ENCODE assay signal across 10 cellular contexts in the genomic region with DNA sequence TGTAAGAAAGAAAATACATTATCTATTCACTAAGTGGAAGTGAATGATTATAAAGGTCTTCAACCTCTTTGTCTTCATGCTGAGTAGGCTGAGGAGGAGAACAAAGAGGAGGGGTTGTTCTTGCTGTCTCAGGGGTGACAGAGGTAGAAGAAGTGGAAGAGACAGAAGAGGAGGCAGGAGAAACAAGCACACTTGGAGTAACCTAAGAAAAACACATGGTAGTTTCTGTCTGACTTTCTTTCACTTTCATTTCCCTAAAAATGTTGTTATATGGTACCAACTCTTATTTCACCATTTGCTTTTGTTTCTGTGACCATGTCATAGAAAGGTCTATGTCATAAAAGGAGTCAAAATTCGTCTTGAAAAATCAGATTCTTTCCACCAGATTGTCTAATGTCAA.
DNase-seq lines count a peak whose midpoint lies in the region; ATAC-seq and TF ChIP-seq lines count a peak whose summit lies in the region.
"Had no signal": no experiment of that assay in that cellular context is flagged by ENCODE, and none has a peak within 500 bp of the region (broad histone marks: within the 10 kb centered on the region; RNA-seq: fewer than 3 reads in every experiment).

No MANE protein-coding gene starts in this region.

- no peaks in the 10 kb centered on the region for H3K27me3 Mint-ChIP-seq in Caco-2 (ENCODE audit: insufficient read depth, unreplicated experiment)

- intact Hi-C loops in Caco-2 (cut with micrococcal nuclease; ENCODE audit: unreplicated experiment): no loop called here

- H3K36me3 Mint-ChIP-seq in Caco-2 (ENCODE audit: insufficient read depth, unreplicated experiment): no peaks in the 10 kb centered on the region

- H4K20me1 ChIP-seq in Loucy (ENCODE audit: insufficient read depth, low read length, poor library complexity, severe bottlenecking): no peaks in the 10 kb centered on the region

- 29% methylated on average over 1 of the region's 1 CpG for WGBS in mesenchymal stem cell

- H3K9me3 ChIP-seq in Loucy (ENCODE audit: insufficient read depth, low read depth, low read length): no peaks in the 10 kb centered on the region
- no peaks in the 10 kb centered on the region for H3K9me3 ChIP-seq in mesenchymal stem cell (ENCODE audit: control insufficient read depth, low read length)
- no peaks in the 10 kb centered on the region for H3K9me3 ChIP-seq in Caco-2

- H4K8ac ChIP-seq in mesenchymal stem cell (ENCODE audit: low read length): no peak overlapping the region

- no peak overlapping the region for H3K23ac ChIP-seq in mesenchymal stem cell (ENCODE audit: low read length in 2 of 2)

- H3K4me3 Mint-ChIP-seq in Caco-2 (ENCODE audit: unreplicated experiment): no peak overlapping the region

- no peak overlapping the region for H3K27ac Mint-ChIP-seq in Caco-2 (ENCODE audit: unreplicated experiment)

- no peaks in the 10 kb centered on the region for H3K79me2 ChIP-seq in Loucy (ENCODE audit: insufficient read depth, low read length)

- no peaks in the 10 kb centered on the region for H3K9me3 Mint-ChIP-seq in Caco-2 (ENCODE audit: unreplicated experiment)

- peak overlapping the region; percentile 34 for H3K27ac ChIP-seq in mesenchymal stem cell (ENCODE audit: low read length, poor library complexity, severe bottlenecking)
- H3K27ac ChIP-seq: HL-60 had no signal

- no peak overlapping the region for H2BK12ac ChIP-seq in mesenchymal stem cell (ENCODE audit: low read length in 2 of 2)

- no peak overlapping the region for H2AK5ac ChIP-seq in mesenchymal stem cell (ENCODE audit: low read length, severe bottlenecking)

- H2BK15ac ChIP-seq in mesenchymal stem cell (ENCODE audit: low read depth, poor library complexity, severe bottlenecking): no peak overlapping the region

- no peak overlapping the region for H3K9ac ChIP-seq in Loucy (ENCODE audit: low read depth, low read length, poor library complexity, severe bottlenecking)
- H3K9ac ChIP-seq in mesenchymal stem cell (ENCODE audit: low read length): no peak overlapping the region

- no peak for DNase-seq in mesenchymal stem cell
- DNase-seq in COLO829 (ENCODE audit: low spot score): no peak
- DNase-seq in inferior parietal cortex (ENCODE audit: extremely low spot score): no peak
- DNase-seq in Caco-2: no peak
- DNase-seq in SHP77 treated with DMSO at 0.1 percent for 48 hours (lab: John Stamatoyannopoulos, UW): no peak
- DNase-seq: midbrain had no signal

- H3K4me2 ChIP-seq in Loucy (ENCODE audit: low read depth, low read length, poor library complexity, severe bottlenecking): peak overlapping the region; percentile 44
- peak overlapping the region; percentile 27 for H3K4me2 ChIP-seq in mesenchymal stem cell (ENCODE audit: low read length, poor library complexity, severe bottlenecking)

- no peaks in the 10 kb centered on the region for H3K4me1 Mint-ChIP-seq in Caco-2 (ENCODE audit: low read depth, unreplicated experiment)

- H2BK120ac ChIP-seq in mesenchymal stem cell (ENCODE audit: low read depth, low read length): no peak overlapping the region

- POLR2A ChIA-PET in Caco-2 (lab: Charles Lee): no interaction called here

- no peaks in the 10 kb centered on the region for H3K79me1 ChIP-seq in mesenchymal stem cell (replicated peaks; ENCODE audit: low read length, poor library complexity, severe bottlenecking)

- H3K4ac ChIP-seq in mesenchymal stem cell (ENCODE audit: low read depth in 1 of 2, low read length in 2 of 2): no peak overlapping the region

- TF ChIP-seq CTCF in Loucy (conservative IDR thresholded peaks at IDR 0.05; ENCODE audit: low read length) (no peak), Caco-2 (IDR thresholded peaks at IDR 0.05; ENCODE audit: insufficient read depth in 1 of 2, low read depth in 1 of 2, low read length in 1 of 2, severe bottlenecking in 1 of 2, unreplicated experiment in 1 of 2) (no peak)

- no peaks in the 10 kb centered on the region for H3K27me3 ChIP-seq in Loucy (ENCODE audit: insufficient read depth, low read length, poor library complexity, severe bottlenecking)
- no peaks in the 10 kb centered on the region for H3K27me3 ChIP-seq in mesenchymal stem cell (ENCODE audit: control insufficient read depth in 1 of 2, insufficient read depth in 1 of 2, low read length in 2 of 2)
- no peaks in the 10 kb centered on the region for H3K27me3 ChIP-seq in Caco-2 (replicated peaks; ENCODE audit: control insufficient read depth, insufficient read depth, low read length)

- H4K91ac ChIP-seq in mesenchymal stem cell (ENCODE audit: low read length): no peak overlapping the region

- H2AFZ ChIP-seq in Loucy (ENCODE audit: low read length) (peak overlapping the region; percentile 80), mesenchymal stem cell (ENCODE audit: low read depth, low read length) (no peak overlapping the region)

- peak overlapping the region; percentile 41 for H3K4me3 ChIP-seq in Loucy (ENCODE audit: low read length, poor library complexity, severe bottlenecking)
- no peak overlapping the region for H3K4me3 ChIP-seq in mesenchymal stem cell (ENCODE audit: insufficient read depth in 1 of 2, low read depth in 1 of 2, low read length in 2 of 2)
- no peak overlapping the region for H3K4me3 ChIP-seq in Caco-2 (ENCODE audit: low read depth, low read length)

- CTCF ChIA-PET in Caco-2 (lab: Charles Lee): no interaction called here

- no peak overlapping the region for H3K14ac ChIP-seq in mesenchymal stem cell (ENCODE audit: low read length in 2 of 2)

- no peak overlapping the region for H2BK5ac ChIP-seq in mesenchymal stem cell (ENCODE audit: low read depth, low read length, poor library complexity, severe bottlenecking)

- H3K4me1 ChIP-seq in Loucy (ENCODE audit: insufficient read depth, low read length, poor library complexity, severe bottlenecking): peaks cover 17% of the 10 kb centered on the region
- no peaks in the 10 kb centered on the region for H3K4me1 ChIP-seq in mesenchymal stem cell (ENCODE audit: control insufficient read depth, insufficient read depth, low read depth, low read length)
- H3K4me1 ChIP-seq in Caco-2: no peaks in the 10 kb centered on the region

- ATAC-seq in GM18870 (IDR thresholded peaks at IDR 0.05; ENCODE audit: unreplicated experiment) (peak; percentile 100), HG02642 (IDR thresholded peaks at IDR 0.05; ENCODE audit: poor library complexity, unreplicated experiment) (peak; percentile 99)

- H3K9me2 ChIP-seq in Loucy (replicated peaks; ENCODE audit: low read depth, low read length): no peaks in the 10 kb centered on the region

- no peak overlapping the region for H3K18ac ChIP-seq in mesenchymal stem cell (ENCODE audit: low read depth in 1 of 2, low read length in 2 of 2)

- no TSS peak for BruUV-seq in Caco-2 (replicated peaks; lab: Mats Ljungman, UMichigan)

- H3F3A ChIP-seq in Loucy (ENCODE audit: low read depth): no peaks in the 10 kb centered on the region

- H3K36me3 ChIP-seq in Loucy (ENCODE audit: insufficient read depth, low read length) (no peaks in the 10 kb centered on the region), mesenchymal stem cell (ENCODE audit: control insufficient read depth in 1 of 2, insufficient read depth in 2 of 2, low read depth in 1 of 2, low read length in 2 of 2) (no peaks in the 10 kb centered on the region), Caco-2 (ENCODE audit: control insufficient read depth, insufficient read depth, low read length) (no peaks in the 10 kb centered on the region)
